In the genomic region with DNA sequence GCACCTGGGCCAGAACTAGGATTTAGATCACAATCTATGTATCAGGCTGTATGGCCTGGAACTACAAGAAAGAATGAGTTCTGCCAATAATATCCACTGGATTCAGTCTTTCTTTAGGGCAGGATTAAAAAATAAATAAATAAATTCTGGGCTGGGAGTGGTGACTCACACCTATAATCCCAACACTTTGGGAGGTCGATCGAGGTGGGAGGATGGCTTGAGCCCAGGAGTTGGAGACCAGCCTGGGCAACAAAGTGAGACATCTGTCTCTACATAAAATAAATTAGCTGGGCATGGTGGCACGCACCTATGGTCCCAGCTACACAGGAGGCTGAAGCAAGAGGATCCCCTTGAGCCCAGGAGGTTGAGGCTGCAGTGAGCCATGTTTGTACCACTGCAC, we compare ENCODE assay signal across 22 cellular contexts. TPM values are rescaled to one million over a fixed set of nuclear protein-coding genes. Genes with fewer than 3 reads are reported as not detected.
DNase-seq lines count a peak whose midpoint lies in the region; ATAC-seq lines count a peak whose summit lies in the region.
"Had no signal": no experiment of that assay in that cellular context is flagged by ENCODE, and none has a peak within 500 bp of the region (broad histone marks: within the 10 kb centered on the region; RNA-seq: fewer than 3 reads in every experiment).

No MANE protein-coding gene starts in this region.

- no peaks in the 10 kb centered on the region for H3K4me1 ChIP-seq in GM23248 (ENCODE audit: insufficient read depth)

- no peak for ATAC-seq in HG02870 (IDR thresholded peaks at IDR 0.05; ENCODE audit: unreplicated experiment)
- ATAC-seq: CD8-positive, alpha-beta T cell; Panc1 had no signal

- no peak overlapping the region for H3K4me2 ChIP-seq in GM23248 (ENCODE audit: unreplicated experiment)

- DNase-seq in Daoy (ENCODE audit: low read depth), result peak; percentile 29
- DNase-seq in GM23248, result peak; percentile 23
- peak; percentile 19 for DNase-seq in NCI-H226
- peak; percentile 33 for DNase-seq in amniotic epithelial cell (ENCODE audit: low read depth)
- no peak for DNase-seq in GOT3 (lab: John Stamatoyannopoulos, UW)
- DNase-seq in cortex of kidney (lab: John Stamatoyannopoulos, UW), result no peak
- no peak for DNase-seq in activated T-cell treated with anti-CD3 and anti-CD28 coated beads, Interleukin-2, amount 50 U/mL, for 1 hour
- DNase-seq: C1 segment of cervical spinal cord; Caco-2; CD8-positive, alpha-beta T cell; KG1; NCI-H1092 treated with DMSO at 0.1 percent for 48 hours; NCI-H1436 treated with DMSO at 0.1 percent for 48 hours; NCI-H1930; NCI-H2107; NCI-H446; NCI-H524 treated with DMSO at 0.1 percent for 48 hours; NCI-H774; SHP77 treated with DMSO at 0.1 percent for 48 hours had no signal

- H3K79me2 ChIP-seq in GM23248 (ENCODE audit: insufficient read depth), result peaks cover 100% of the 10 kb centered on the region

- no peak overlapping the region for H2AFZ ChIP-seq in GM23248

- 95 to 98% methylated on average over 3 of the region's 3 CpGs for WGBS in GM23248 (ENCODE audit: low coverage in 1 of 2, low lambda C conversion rate in 2 of 2, missing lambda C conversion rate in 2 of 2), 2 experiments

- no peak overlapping the region for H3K4me3 ChIP-seq in GM23248
- H3K4me3 ChIP-seq: SK-N-MC had no signal

- no peaks in the 10 kb centered on the region; the same call in 1 of the 2 replicates for H3F3A ChIP-seq in GM23248 (ENCODE audit: insufficient read depth)

- H3K9me3 ChIP-seq in GM23248 (ENCODE audit: low read depth), result no peaks in the 10 kb centered on the region
- H3K9me3 ChIP-seq: Caco-2 had no signal

- no peak overlapping the region for H3K27ac ChIP-seq in GM23248
- H3K27ac ChIP-seq: SK-N-MC had no signal

- H4K20me1 ChIP-seq in GM23248 (ENCODE audit: insufficient read depth), result peaks cover 16% of the 10 kb centered on the region

- H3K27me3 ChIP-seq in GM23248 (replicated peaks; ENCODE audit: insufficient read depth), result no peaks in the 10 kb centered on the region

- peaks cover 26% of the 10 kb centered on the region for H3K36me3 ChIP-seq in GM23248 (ENCODE audit: low read depth)

- H3K9me2 ChIP-seq in GM23248 (ENCODE audit: insufficient read depth), result no peaks in the 10 kb centered on the region

- in situ Hi-C loops in GM23248 (cut with MboI), result no loop called here

- H3K9ac ChIP-seq in GM23248, result no peak overlapping the region

RNA-seq across cellular contexts. Expression of gene AMMECR1L, which starts 8.1 kb away (rescaled TPM):
- 11.9 and 12.1 TPM in 2 replicates for total RNA-seq in Daoy (2014; rRNA removed; shearing (Covaris generic))
- 19.0 and 20.9 TPM in 2 replicates for total RNA-seq in GM23248 (2014; rRNA removed; shearing (Covaris generic))
- polyA plus RNA-seq in GM23248 (2016; fragmentation: Nextera tagmentation; extraction: Ambion mirVana), result 13.2 TPM in 2 replicates

RNA-seq across cellular contexts. Expression of gene POLR2D, which starts 19.7 kb away (rescaled TPM):
- 19.1 and 33.3 TPM in 2 replicates for total RNA-seq in Daoy (2014; rRNA removed; shearing (Covaris generic))
- total RNA-seq in GM23248 (2014; rRNA removed; shearing (Covaris generic)), result 12.8 and 17.2 TPM in 2 replicates
- 36.0 and 41.7 TPM in 2 replicates for polyA plus RNA-seq in GM23248 (2016; fragmentation: Nextera tagmentation; extraction: Ambion mirVana)

Comparison
In these comparisons a context has a peak if more than half of its experiments do, and no peak if none do; other contexts are left out.
1. DNase-seq: peak in Daoy (single experiment), GM23248 (single experiment), NCI-H226 (single experiment) and amniotic epithelial cell (single experiment); none in GOT3 (single experiment), cortex of kidney (single experiment) and activated T-cell treated with anti-CD3 and anti-CD28 coated beads, Interleukin-2, amount 50 U/mL, for 1 hour (single experiment).